12 cellular contexts compared by ENCODE assay signal in the genomic region with DNA sequence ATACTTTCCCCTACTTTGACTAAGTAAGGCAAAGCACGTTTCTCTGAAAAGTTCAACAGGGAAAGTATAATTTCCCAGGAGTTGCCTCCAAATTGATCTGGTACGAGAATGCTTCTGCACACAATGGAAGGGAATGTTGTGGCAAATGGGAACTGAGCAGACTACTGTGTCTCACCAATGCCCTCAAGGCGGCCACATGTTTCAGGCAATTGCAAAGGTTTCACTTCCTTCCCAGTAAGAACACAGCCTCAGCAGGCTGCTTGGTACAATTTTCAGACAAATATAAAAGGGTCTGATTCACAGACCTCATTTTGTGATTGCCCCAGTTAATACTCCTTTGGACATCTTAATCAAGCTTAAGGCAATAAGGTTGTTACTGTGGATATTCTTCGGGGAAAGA.
DNase-seq lines count a peak whose midpoint lies in the region; ATAC-seq, FAIRE-seq and TF ChIP-seq lines count a peak whose summit lies in the region.
"Had no signal": no experiment of that assay in that cellular context is flagged by ENCODE, and none has a peak within 500 bp of the region (broad histone marks: within the 10 kb centered on the region; RNA-seq: fewer than 3 reads in every experiment).

No MANE protein-coding gene starts in this region.

- H3K4me3 ChIP-seq in SK-N-SH (ENCODE audit: low read depth in 2 of 2, low read length in 1 of 2) (no peak overlapping the region), OCI-LY7 (ENCODE audit: low read depth, low read length, poor library complexity, severe bottlenecking) (no peak overlapping the region)
- H3K4me3 ChIP-seq: GM23338 had no signal

- H3F3A ChIP-seq in SK-N-SH (replicated peaks; ENCODE audit: insufficient read depth) = no peaks in the 10 kb centered on the region

- FAIRE-seq in RCC 7860 (lab: Jason Lieb, UNC) = no peak

- ATAC-seq in SK-N-SH treated with all-trans-retinoic acid at 6 μM for 48 hours = no peak
- ATAC-seq in HG02884 (IDR thresholded peaks at IDR 0.05; ENCODE audit: unreplicated experiment) = peak; percentile 97
- ATAC-seq in HG03439 (IDR thresholded peaks at IDR 0.05; ENCODE audit: unreplicated experiment) = no peak
- ATAC-seq: activated CD8-positive, alpha-beta memory T cell treated with anti-CD3 and anti-CD28 coated beads, Interleukin-2, amount 10 ng/mL, durations not matched to agents 7 days and 5 days; GM23338; left cardiac atrium had no signal

- BruUV-seq in OCI-LY7 (replicated peaks; lab: Mats Ljungman, UMichigan) = no TSS peak

- WGBS in SK-N-SH (ENCODE audit: low lambda C conversion rate) = 61% methylated on average over 4 of the region's 4 CpGs

- POLR2A ChIA-PET in SK-N-SH (lab: Yijun Ruan, JAX) (no interaction called here), OCI-LY7 (lab: Charles Lee) (interaction anchor here (0.5 to 1.5 kb wide), 4 partner anchors 10 to 92 kb away, joined by 3 to 6 read pairs (median 4); partner anchors contain the start of gene ACOT13)

- no peak for TF ChIP-seq EP300 in SK-N-SH (IDR thresholded peaks at IDR 0.05; ENCODE audit: borderline replicate concordance in 1 of 2, low read depth in 1 of 2, low read length in 1 of 2)

- H3K9me2 ChIP-seq in SK-N-SH (no peaks in the 10 kb centered on the region), OCI-LY7 (ENCODE audit: insufficient read depth, low read length) (no peaks in the 10 kb centered on the region)

- no peak for TF ChIP-seq RAD21 in SK-N-SH (IDR thresholded peaks at IDR 0.05; ENCODE audit: low read length)

- no peak overlapping the region for H3K27ac ChIP-seq in SK-N-SH (ENCODE audit: low read depth in 2 of 2, low read length in 1 of 2)
- no peak overlapping the region for H3K27ac ChIP-seq in OCI-LY7 (ENCODE audit: low read depth, low read length, poor library complexity, severe bottlenecking)

- H3K9me3 ChIP-seq in SK-N-SH = no peaks in the 10 kb centered on the region
- H3K9me3 ChIP-seq in OCI-LY7 (ENCODE audit: low read length) = no peaks in the 10 kb centered on the region

- H3K4me1 ChIP-seq in SK-N-SH (ENCODE audit: control insufficient read depth in 1 of 2, insufficient read depth in 2 of 2, low read depth in 1 of 2, low read length in 1 of 2) = peaks cover 0 to 3% of the 10 kb centered on the region in 2 experiments; a peak in 1 of 4 replicates
- peaks cover 18% of the 10 kb centered on the region for H3K4me1 ChIP-seq in OCI-LY7 (ENCODE audit: insufficient read depth, low read length, poor library complexity, severe bottlenecking)

- H3K79me2 ChIP-seq in SK-N-SH (ENCODE audit: insufficient read depth) = no peaks in the 10 kb centered on the region
- H3K79me2 ChIP-seq in OCI-LY7 (ENCODE audit: insufficient read depth, low read depth, low read length) = no peaks in the 10 kb centered on the region

- no peaks in the 10 kb centered on the region for H3K36me3 ChIP-seq in SK-N-SH (replicated peaks in 1 of 2; ENCODE audit: control insufficient read depth in 1 of 2, insufficient read depth in 2 of 2, low read length in 1 of 2)
- no peaks in the 10 kb centered on the region for H3K36me3 ChIP-seq in OCI-LY7 (ENCODE audit: insufficient read depth, low read length)

- intact Hi-C loops in OCI-LY7 (cut with micrococcal nuclease; ENCODE audit: unreplicated experiment) = loop anchor here (2.0 kb wide), 1 partner anchor 80 kb away; the partner anchor contains the start of gene ALDH5A1

- peak; percentile 22 for DNase-seq in SK-N-SH
- peak; percentile 77 for DNase-seq in OCI-LY7 (ENCODE audit: low spot score)
- DNase-seq in RCC 7860 (ENCODE audit: low spot score) = no peak
- DNase-seq in cerebellar nuclear complex (lab: John Stamatoyannopoulos, UW) = no peak
- no peak for DNase-seq in NCI-H2171 (lab: John Stamatoyannopoulos, UW)
- DNase-seq: activated CD8-positive, alpha-beta memory T cell treated with anti-CD3 and anti-CD28 coated beads, Interleukin-2, amount 10 ng/mL, durations not matched to agents 7 days and 5 days; left cardiac atrium; NCI-H774 had no signal

- H2AFZ ChIP-seq in SK-N-SH (ENCODE audit: low read depth) (no peak overlapping the region), OCI-LY7 (ENCODE audit: low read length) (peak overlapping the region; percentile 79)
- H2AFZ ChIP-seq: GM23338 had no signal

- no peak overlapping the region for H3K9ac ChIP-seq in SK-N-SH

- no peaks in the 10 kb centered on the region; the same call in 1 of the 2 replicates for H3K27me3 ChIP-seq in SK-N-SH (ENCODE audit: insufficient read depth)

- TF ChIP-seq CTCF in SK-N-SH (IDR thresholded peaks at IDR 0.05) = no peak
- TF ChIP-seq CTCF in OCI-LY7 (conservative IDR thresholded peaks at IDR 0.05; ENCODE audit: low read length) = peak; percentile 35; the same call in 1 of the 2 replicates

- CTCF ChIA-PET in SK-N-SH (lab: Yijun Ruan, JAX) (interaction anchor here (0.8 to 1.5 kb wide), 3 partner anchors 9 to 23 kb away, joined by 3 to 4 read pairs (median 3); no protein-coding TSS in a partner anchor), OCI-LY7 (lab: Charles Lee; ENCODE audit: unreplicated experiment) (no interaction called here)

- H3K4me2 ChIP-seq in SK-N-SH = no peak overlapping the region
- peak overlapping the region; percentile 40 for H3K4me2 ChIP-seq in OCI-LY7 (ENCODE audit: low read length)
- H3K4me2 ChIP-seq: GM23338 had no signal

- H4K20me1 ChIP-seq in SK-N-SH (ENCODE audit: insufficient read depth) (no peaks in the 10 kb centered on the region), OCI-LY7 (ENCODE audit: insufficient read depth, low read length) (no peaks in the 10 kb centered on the region)

TF ChIP-seq in SK-N-SH, 30 proteins besides CTCF, POLR2A, EP300 and RAD21:
- TF ChIP-seq JUND (IDR thresholded peaks at IDR 0.05) (no peak), RCOR1 (IDR thresholded peaks at IDR 0.05; ENCODE audit: low read length) (0 out of 2 replicates have a peak, but pooled peaks have one; percentile 7)

TF ChIP-seq in SK-N-SH treated with all-trans-retinoic acid at 6 μM for 48 hours, 23 proteins besides CTCF, POLR2A, EP300 and RAD21:
- TF ChIP-seq GLIS3 (CRISPR knock-in tag; IDR thresholded peaks at IDR 0.05) (no peak), ZNF70 (CRISPR knock-in tag; IDR thresholded peaks at IDR 0.05) (no peak), BACH2 (CRISPR knock-in tag; IDR thresholded peaks at IDR 0.05; ENCODE audit: borderline replicate concordance) (no peak), TOX (CRISPR knock-in tag; IDR thresholded peaks at IDR 0.05; ENCODE audit: borderline replicate concordance) (no peak), ARNTL (CRISPR knock-in tag; IDR thresholded peaks at IDR 0.05; ENCODE audit: borderline replicate concordance, low read depth) (no peak), CSDC2 (CRISPR knock-in tag; IDR thresholded peaks at IDR 0.05) (no peak), ZFP30 (CRISPR knock-in tag; IDR thresholded peaks at IDR 0.05) (no peak), PPARA (CRISPR knock-in tag; IDR thresholded peaks at IDR 0.05; ENCODE audit: borderline replicate concordance) (no peak), OSR1 (CRISPR knock-in tag; IDR thresholded peaks at IDR 0.05) (no peak), ESRRG (CRISPR knock-in tag; IDR thresholded peaks at IDR 0.05) (no peak), ZFP3 (CRISPR knock-in tag; IDR thresholded peaks at IDR 0.05) (no peak), ZNF8 (CRISPR knock-in tag; IDR thresholded peaks at IDR 0.05) (no peak)
- TF ChIP-seq, protein P1, sequence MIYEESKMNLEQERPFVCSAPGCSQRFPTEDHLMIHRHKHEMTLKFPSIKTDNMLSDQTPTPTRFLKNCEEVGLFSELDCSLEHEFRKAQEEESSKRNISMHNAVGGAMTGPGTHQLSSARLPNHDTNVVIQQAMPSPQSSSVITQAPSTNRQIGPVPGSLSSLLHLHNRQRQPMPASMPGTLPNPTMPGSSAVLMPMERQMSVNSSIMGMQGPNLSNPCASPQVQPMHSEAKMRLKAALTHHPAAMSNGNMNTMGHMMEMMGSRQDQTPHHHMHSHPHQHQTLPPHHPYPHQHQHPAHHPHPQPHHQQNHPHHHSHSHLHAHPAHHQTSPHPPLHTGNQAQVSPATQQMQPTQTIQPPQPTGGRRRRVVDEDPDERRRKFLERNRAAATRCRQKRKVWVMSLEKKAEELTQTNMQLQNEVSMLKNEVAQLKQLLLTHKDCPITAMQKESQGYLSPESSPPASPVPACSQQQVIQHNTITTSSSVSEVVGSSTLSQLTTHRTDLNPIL (CRISPR knock-in tag; IDR thresholded peaks at IDR 0.05; ENCODE audit: low read depth) = no peak
- TF ChIP-seq, protein P2, sequence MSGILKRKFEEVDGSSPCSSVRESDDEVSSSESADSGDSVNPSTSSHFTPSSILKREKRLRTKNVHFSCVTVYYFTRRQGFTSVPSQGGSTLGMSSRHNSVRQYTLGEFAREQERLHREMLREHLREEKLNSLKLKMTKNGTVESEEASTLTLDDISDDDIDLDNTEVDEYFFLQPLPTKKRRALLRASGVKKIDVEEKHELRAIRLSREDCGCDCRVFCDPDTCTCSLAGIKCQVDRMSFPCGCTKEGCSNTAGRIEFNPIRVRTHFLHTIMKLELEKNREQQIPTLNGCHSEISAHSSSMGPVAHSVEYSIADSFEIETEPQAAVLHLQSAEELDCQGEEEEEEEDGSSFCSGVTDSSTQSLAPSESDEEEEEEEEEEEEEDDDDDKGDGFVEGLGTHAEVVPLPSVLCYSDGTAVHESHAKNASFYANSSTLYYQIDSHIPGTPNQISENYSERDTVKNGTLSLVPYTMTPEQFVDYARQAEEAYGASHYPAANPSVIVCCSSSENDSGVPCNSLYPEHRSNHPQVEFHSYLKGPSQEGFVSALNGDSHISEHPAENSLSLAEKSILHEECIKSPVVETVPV (CRISPR knock-in tag; IDR thresholded peaks at IDR 0.05) = no peak
- TF ChIP-seq, protein P3, sequence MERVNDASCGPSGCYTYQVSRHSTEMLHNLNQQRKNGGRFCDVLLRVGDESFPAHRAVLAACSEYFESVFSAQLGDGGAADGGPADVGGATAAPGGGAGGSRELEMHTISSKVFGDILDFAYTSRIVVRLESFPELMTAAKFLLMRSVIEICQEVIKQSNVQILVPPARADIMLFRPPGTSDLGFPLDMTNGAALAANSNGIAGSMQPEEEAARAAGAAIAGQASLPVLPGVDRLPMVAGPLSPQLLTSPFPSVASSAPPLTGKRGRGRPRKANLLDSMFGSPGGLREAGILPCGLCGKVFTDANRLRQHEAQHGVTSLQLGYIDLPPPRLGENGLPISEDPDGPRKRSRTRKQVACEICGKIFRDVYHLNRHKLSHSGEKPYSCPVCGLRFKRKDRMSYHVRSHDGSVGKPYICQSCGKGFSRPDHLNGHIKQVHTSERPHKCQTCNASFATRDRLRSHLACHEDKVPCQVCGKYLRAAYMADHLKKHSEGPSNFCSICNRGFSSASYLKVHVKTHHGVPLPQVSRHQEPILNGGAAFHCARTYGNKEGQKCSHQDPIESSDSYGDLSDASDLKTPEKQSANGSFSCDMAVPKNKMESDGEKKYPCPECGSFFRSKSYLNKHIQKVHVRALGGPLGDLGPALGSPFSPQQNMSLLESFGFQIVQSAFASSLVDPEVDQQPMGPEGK (CRISPR knock-in tag; IDR thresholded peaks at IDR 0.05; ENCODE audit: borderline replicate concordance) = no peak

Comparison
In these comparisons a context has a peak if more than half of its experiments do, and no peak if none do; other contexts are left out.
1. DNase-seq: peak in SK-N-SH (single experiment) and OCI-LY7 (single experiment); none in RCC 7860 (single experiment), cerebellar nuclear complex (0 of 2) and NCI-H2171 (single experiment).